27 cellular contexts compared by ENCODE assay signal in genomic region chr14:59100203-59100602, GRCh38.
"Had no signal": no experiment of that assay in that cellular context is flagged by ENCODE, and none has a peak within 500 bp of the region (broad histone marks: within the 10 kb centered on the region; RNA-seq: fewer than 3 reads in every experiment).

No MANE protein-coding gene starts in this region.

- H3K27ac Mint-ChIP-seq: dendritic cell treated with granulocyte-macrophage colony-stimulating factor and Interleukin-4, amounts not matched to agents 40 ng/mL and 50 ng/mL, for 4 days; effector memory CD8-positive, alpha-beta T cell; endodermal cell; mesothelial cell of epicardium; naive B cell; naive thymus-derived CD8-positive, alpha-beta T cell had no signal

- ATAC-seq: effector memory CD8-positive, alpha-beta T cell; esophagus mucosa; gastrocnemius medialis; heart left ventricle; left cardiac atrium; left lung; left ventricle myocardium superior; lower lobe of right lung; mucosa of descending colon; naive thymus-derived CD8-positive, alpha-beta T cell had no signal

- H3K36me3 ChIP-seq: colonic mucosa, esophagus squamous epithelium, gastrocnemius medialis, heart left ventricle, left lung, lower lobe of right lung had no signal

- H3K9me3 Mint-ChIP-seq: dendritic cell treated with granulocyte-macrophage colony-stimulating factor and Interleukin-4, amounts not matched to agents 40 ng/mL and 50 ng/mL, for 4 days; effector memory CD8-positive, alpha-beta T cell; endodermal cell; naive B cell; naive thymus-derived CD8-positive, alpha-beta T cell had no signal

- H3K27me3 Mint-ChIP-seq: dendritic cell treated with granulocyte-macrophage colony-stimulating factor and Interleukin-4, amounts not matched to agents 40 ng/mL and 50 ng/mL, for 4 days had no signal

- H3K9me3 ChIP-seq: colonic mucosa, esophagus squamous epithelium, gastrocnemius medialis, heart left ventricle, left lung, lower lobe of right lung, mucosa of descending colon had no signal

- H3K4me3 ChIP-seq: colonic mucosa, esophagus squamous epithelium, gastrocnemius medialis, heart left ventricle, left lung, lower lobe of right lung, mucosa of descending colon had no signal

- H3K4me3 Mint-ChIP-seq: dendritic cell treated with granulocyte-macrophage colony-stimulating factor and Interleukin-4, amounts not matched to agents 40 ng/mL and 50 ng/mL, for 4 days; effector memory CD8-positive, alpha-beta T cell; endodermal cell; mesothelial cell of epicardium; naive B cell; naive thymus-derived CD8-positive, alpha-beta T cell had no signal

- H3K36me3 Mint-ChIP-seq: mesothelial cell of epicardium; naive B cell; naive thymus-derived CD8-positive, alpha-beta T cell had no signal

- H3K4me1 Mint-ChIP-seq: endodermal cell; mesothelial cell of epicardium; naive B cell; naive thymus-derived CD8-positive, alpha-beta T cell had no signal

- H3K4me1 ChIP-seq: colonic mucosa, gastrocnemius medialis, heart left ventricle, left lung, lower lobe of right lung had no signal

- H3K27ac ChIP-seq: colonic mucosa, epithelial cell of prostate, esophagus squamous epithelium, gastrocnemius medialis, heart left ventricle, left lung, lower lobe of right lung had no signal

- DNase-seq: colonic mucosa; cortex of kidney; effector CD8-positive, alpha-beta T cell; effector memory CD8-positive, alpha-beta T cell; endodermal cell; erythroblast; esophagus squamous epithelium; foreskin fibroblast; foreskin melanocyte; gastrocnemius medialis; heart left ventricle; hippocampal formation; left cardiac atrium; left lung; left ventricle myocardium superior; lower lobe of right lung; mesenchymal stem cell; mucosa of descending colon; naive B cell; naive thymus-derived CD8-positive, alpha-beta T cell had no signal

- FAIRE-seq: endometrium, islet of Langerhans, keratinocyte had no signal

- H3K27me3 ChIP-seq: colonic mucosa, gastrocnemius medialis had no signal
